In the genomic region with DNA sequence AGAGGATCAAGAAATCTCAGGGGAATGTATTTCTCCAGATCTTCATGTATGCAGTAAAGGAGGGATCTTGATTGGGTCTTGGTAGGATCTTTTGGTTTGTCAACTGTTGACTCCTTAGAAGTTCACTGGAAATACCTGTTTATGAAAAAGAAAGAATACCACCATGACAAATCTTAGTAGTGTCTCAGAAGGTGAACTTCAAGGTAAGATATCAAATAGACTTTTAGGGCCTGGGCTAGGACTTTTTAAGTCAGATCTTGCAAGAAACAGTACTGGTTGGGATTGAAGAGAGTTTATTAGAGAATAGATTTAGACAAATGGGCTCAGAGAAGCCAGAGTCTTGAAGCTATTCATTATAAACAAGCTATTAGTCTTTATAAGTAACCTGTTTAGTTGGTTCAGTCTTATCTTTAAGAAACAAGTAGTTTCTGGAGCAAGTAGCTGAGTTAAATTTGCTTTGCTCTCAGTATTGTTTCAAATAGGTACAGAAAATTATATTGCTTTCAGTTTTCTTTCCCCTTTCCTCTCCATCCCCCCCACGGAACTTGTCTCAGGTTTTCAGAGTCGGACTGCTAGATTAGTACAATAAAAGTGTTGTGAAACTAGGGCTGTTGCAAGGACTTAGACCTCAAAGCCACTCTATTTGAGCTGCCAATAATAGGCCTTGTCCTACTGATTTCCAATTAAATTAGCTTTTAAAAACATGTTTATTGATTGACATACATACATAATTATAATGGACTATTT, we compare ENCODE assay signal across 11 cellular contexts.
DNase-seq lines count a peak whose midpoint lies in the region; ATAC-seq and TF ChIP-seq lines count a peak whose summit lies in the region.
"Had no signal": no experiment of that assay in that cellular context is flagged by ENCODE, and none has a peak within 500 bp of the region (broad histone marks: within the 10 kb centered on the region; RNA-seq: fewer than 3 reads in every experiment).

No MANE protein-coding gene starts in this region.

- ATAC-seq in GM18508 (IDR thresholded peaks at IDR 0.05; ENCODE audit: insufficient read depth, unreplicated experiment) = peak; percentile 97
- ATAC-seq in GM21619 (IDR thresholded peaks at IDR 0.05; ENCODE audit: unreplicated experiment) = peak; percentile 99
- ATAC-seq in HG03469 (IDR thresholded peaks at IDR 0.05; ENCODE audit: unreplicated experiment) = peak; percentile 94
- peak; percentile 89 to 98 (median 94) for ATAC-seq in right lobe of liver

- no peak for TF ChIP-seq CTCF in right lobe of liver (IDR thresholded peaks at IDR 0.05)

- H3K9me3 ChIP-seq in right lobe of liver = no peaks in the 10 kb centered on the region
- H3K9me3 ChIP-seq: vagina had no signal

- no peaks in the 10 kb centered on the region for H3K36me3 ChIP-seq in right lobe of liver
- H3K36me3 ChIP-seq: brain microvascular endothelial cell, vagina, WERI-Rb-1 had no signal

- WGBS in right lobe of liver (ENCODE audit: insufficient coverage, low coverage, low lambda C conversion rate, missing lambda C conversion rate) = 27% methylated on average over 2 of the region's 2 CpGs

- H3K4me1 ChIP-seq in right lobe of liver = peaks cover 0 to 30% (median 4%) of the 10 kb centered on the region in 4 donors

- intact Hi-C loops in right lobe of liver (cut with DNase I) = no loop called here

- DNase-seq in right lobe of liver (peak in 1 of 3 donors; percentile 58), NCI-H345 treated with DMSO at 0.1 percent for 48 hours (lab: John Stamatoyannopoulos, UW; ENCODE audit: unreplicated experiment) (no peak), NCI-H2107 (lab: John Stamatoyannopoulos, UW) (no peak)
- no peak for DNase-seq in effector CD8-positive, alpha-beta T cell (lab: John Stamatoyannopoulos, UW)
- DNase-seq in activated CD4-positive, CD25-positive, alpha-beta regulatory T cell (lab: John Stamatoyannopoulos, UW) = no peak
- DNase-seq: brain microvascular endothelial cell, WERI-Rb-1 had no signal

- no peak for TF ChIP-seq POLR2A in right lobe of liver (IDR thresholded peaks at IDR 0.05)

- peak overlapping the region; percentile 11 to 66 (median 16) for H3K27ac ChIP-seq in right lobe of liver
- H3K27ac ChIP-seq: brain microvascular endothelial cell, vagina, WERI-Rb-1 had no signal

- H3K4me3 ChIP-seq in right lobe of liver = no peak overlapping the region
- H3K4me3 ChIP-seq: vagina had no signal

- no peaks in the 10 kb centered on the region for H3K27me3 ChIP-seq in right lobe of liver
- H3K27me3 ChIP-seq: brain microvascular endothelial cell, vagina had no signal
